In the genomic region with DNA sequence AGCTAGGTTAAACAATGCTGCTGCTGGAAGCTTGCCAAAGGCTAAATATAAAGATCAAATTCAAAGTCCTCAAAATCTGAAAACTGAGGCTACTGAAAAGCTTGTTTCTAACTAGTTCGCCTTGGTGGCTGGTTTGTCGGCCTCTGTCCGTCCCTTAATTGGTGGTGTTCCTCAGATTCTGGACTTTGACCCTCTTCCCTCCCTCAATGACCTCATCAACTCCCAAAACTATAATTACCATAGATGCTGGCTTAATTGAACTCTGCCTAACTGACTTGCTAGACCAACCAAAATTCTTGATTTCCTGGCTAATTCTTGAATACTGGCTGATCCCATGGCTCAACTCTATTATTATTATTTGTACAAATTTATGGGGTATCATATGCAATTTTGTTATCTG, we compare ENCODE assay signal across 27 cellular contexts. TPM values are rescaled to one million over a fixed set of nuclear protein-coding genes. Genes with fewer than 3 reads are reported as not detected.
DNase-seq lines count a peak whose midpoint lies in the region; ATAC-seq, FAIRE-seq and TF ChIP-seq lines count a peak whose summit lies in the region.
"Had no signal": no experiment of that assay in that cellular context is flagged by ENCODE, and none has a peak within 500 bp of the region (broad histone marks: within the 10 kb centered on the region; RNA-seq: fewer than 3 reads in every experiment).

No MANE protein-coding gene starts in this region.

- TF ChIP-seq CTCF in 22Rv1 (IDR thresholded peaks at IDR 0.05): no peak
- TF ChIP-seq CTCF in GM12878 (IDR thresholded peaks at IDR 0.05 in 2 of 3, conservative IDR thresholded peaks at IDR 0.05 in 1 of 3; ENCODE audit: control insufficient read depth in 2 of 3, extremely low read depth in 1 of 3, insufficient read depth in 1 of 3, low read depth in 3 of 3, low read length in 3 of 3): no peak
- TF ChIP-seq CTCF in kidney (IDR thresholded peaks at IDR 0.05; ENCODE audit: borderline replicate concordance, extremely low read depth, insufficient read depth): no peak

- intact Hi-C loops in GM12878 (cut with micrococcal nuclease; ENCODE audit: unreplicated experiment) (no loop called here), kidney (cut with DNase I) (no loop called here)

- DNase-seq in H54 (ENCODE audit: insufficient read length, low spot score) (no peak), GM12878 (ENCODE audit: low read depth, low spot score) (no peak), left lobe of liver (ENCODE audit: low spot score) (no peak), kidney (no peak)
- DNase-seq: activated CD4-positive, alpha-beta memory T cell treated with anti-CD3 and anti-CD28 coated beads, Interleukin-2, amount 10 ng/mL, durations not matched to agents 7 days and 5 days; activated CD4-positive, CD25-positive, alpha-beta regulatory T cell treated with anti-CD3 and anti-CD28 coated beads, Interleukin-2, amount 50 U/mL, for 72 hours; activated CD8-positive, alpha-beta memory T cell treated with anti-CD3 and anti-CD28 coated beads, Interleukin-2, amount 50 U/mL, for 4 hours; caudate nucleus; DMS153; esophagus squamous epithelium; heart right ventricle; HFFc6; lower lobe of right lung; natural killer cell; NCI-H1436; nucleus accumbens; Right ventricle myocardium superior; T-helper 17 cell had no signal

- H2AFZ ChIP-seq in GM12878 (ENCODE audit: control insufficient read depth, low read depth, low read length): no peak overlapping the region

- H3K4me3 ChIP-seq in GM12878 (no peak overlapping the region), kidney (ENCODE audit: low read length in 2 of 2) (no peak overlapping the region)
- H3K4me3 ChIP-seq: BLaER1, esophagus squamous epithelium, heart right ventricle, lower lobe of right lung had no signal

- POLR2A ChIA-PET in GM12878 (lab: Charles Lee): interaction anchor here (0.5 to 4.3 kb wide), 7 partner anchors 13 to 499 kb away, joined by 3 to 16 read pairs (median 6); no protein-coding TSS in a partner anchor

- BruUV-seq in GM12878 (replicated peaks; lab: Mats Ljungman, UMichigan): no TSS peak

- SMC1A ChIA-PET in GM12878 (lab: Charles Lee; ENCODE audit: uncharacterized antibody, unreplicated experiment): interaction anchor here (0.6 to 5.1 kb wide), 21 partner anchors 8 to 374 kb away, joined by 3 to 40 read pairs (median 8); a partner anchor contains a TSS

- H3K9ac ChIP-seq in GM12878 (ENCODE audit: control insufficient read depth, insufficient read depth, low read length) (no peak overlapping the region), kidney (ENCODE audit: low read length in 2 of 2) (no peak overlapping the region)
- H3K9ac ChIP-seq: BLaER1, KMS-11 had no signal

- H3K4me2 ChIP-seq in GM12878 (ENCODE audit: control insufficient read depth, insufficient read depth): no peak overlapping the region
- H3K4me2 ChIP-seq: BLaER1, KMS-11 had no signal

- H3K4me1 ChIP-seq in GM12878 (ENCODE audit: control insufficient read depth, insufficient read depth, low read length) (peaks cover 7% of the 10 kb centered on the region; the same call in 1 of the 2 replicates), kidney (ENCODE audit: control insufficient read depth in 1 of 2, insufficient read depth in 1 of 2, low read depth in 1 of 2, low read length in 2 of 2) (peaks cover 5 to 6% of the 10 kb centered on the region in 2 donors)

- no peak for TF ChIP-seq POLR2A in H54 (IDR thresholded peaks at IDR 0.05; ENCODE audit: low read depth, low read length)
- no peak for TF ChIP-seq POLR2A in GM12878 (IDR thresholded peaks at IDR 0.05; ENCODE audit: low read depth, low read length)

- no peaks in the 10 kb centered on the region for H4K20me1 ChIP-seq in GM12878 (ENCODE audit: control insufficient read depth, insufficient read depth)

- no peak for TF ChIP-seq RAD21 in GM12878 (IDR thresholded peaks at IDR 0.05; ENCODE audit: insufficient read depth, low read depth, low read length)

- H3K36me3 ChIP-seq in GM12878 (ENCODE audit: control insufficient read depth in 2 of 2, insufficient read depth in 2 of 2, low read length in 1 of 2) (no peaks in the 10 kb centered on the region), kidney (ENCODE audit: control insufficient read depth in 1 of 2, insufficient read depth in 2 of 2, low read length in 2 of 2) (no peaks in the 10 kb centered on the region)
- H3K36me3 ChIP-seq: esophagus squamous epithelium, heart right ventricle, lower lobe of right lung had no signal

- H3K79me2 ChIP-seq in GM12878 (ENCODE audit: control insufficient read depth, insufficient read depth, low read length): peaks cover 3% of the 10 kb centered on the region

- H3K27me3 ChIP-seq in GM12878 (replicated peaks in 1 of 2; ENCODE audit: control insufficient read depth in 2 of 2, insufficient read depth in 2 of 2, low read length in 1 of 2): no peaks in the 10 kb centered on the region
- H3K27me3 ChIP-seq: BLaER1, esophagus squamous epithelium, heart right ventricle had no signal

- TF ChIP-seq EP300 in GM12878 (IDR thresholded peaks at IDR 0.05; ENCODE audit: borderline replicate concordance in 1 of 2, control insufficient read depth in 1 of 2, low read depth in 2 of 2, low read length in 2 of 2): no peak

- in situ Hi-C loops in GM12878 (cut with MboI): no loop called here

- no peaks in the 10 kb centered on the region for H3K9me3 ChIP-seq in GM12878 (replicated peaks; ENCODE audit: control insufficient read depth, insufficient read depth, low read length)
- no peaks in the 10 kb centered on the region for H3K9me3 ChIP-seq in kidney (ENCODE audit: control insufficient read depth in 1 of 2, low read length in 2 of 2)
- H3K9me3 ChIP-seq: BLaER1, esophagus squamous epithelium, heart right ventricle, lower lobe of right lung had no signal

- ATAC-seq in GM12878 (no peak), left lobe of liver (peak; percentile 34), GM21515 (IDR thresholded peaks at IDR 0.05; ENCODE audit: unreplicated experiment) (no peak), HG03457 (IDR thresholded peaks at IDR 0.05; ENCODE audit: unreplicated experiment) (no peak), GM18498 (IDR thresholded peaks at IDR 0.05; ENCODE audit: unreplicated experiment) (no peak)
- ATAC-seq: lower lobe of right lung, natural killer cell, T-helper 17 cell had no signal

- RAD21 ChIA-PET in GM12878 (lab: Charles Lee; ENCODE audit: unreplicated experiment): interaction anchor here (1.0 to 2.6 kb wide), 8 partner anchors 13 to 221 kb away, joined by 4 to 11 read pairs (median 7); a partner anchor contains a TSS

- 100% methylated on average over 3 of the region's 3 CpGs for WGBS in GM12878 (ENCODE audit: insufficient coverage, insufficient replicate concordance, low lambda C conversion rate, missing lambda C conversion rate)

- peak overlapping the region; percentile 19; the same call in 1 of the 2 replicates for H3K27ac ChIP-seq in 22Rv1
- H3K27ac ChIP-seq in GM12878 (ENCODE audit: control insufficient read depth, insufficient read depth): no peak overlapping the region
- no peak overlapping the region for H3K27ac ChIP-seq in kidney (ENCODE audit: low read depth in 2 of 2, low read length in 2 of 2)
- H3K27ac ChIP-seq: BLaER1, esophagus squamous epithelium, heart right ventricle, KMS-11, lower lobe of right lung had no signal

- FAIRE-seq in H54 (lab: Jason Lieb, UNC): peak; percentile 82
- no peak for FAIRE-seq in GM12878 (lab: Jason Lieb, UNC)
- FAIRE-seq in kidney (lab: Jason Lieb, UNC): no peak
- FAIRE-seq: endometrium, frontal cortex, HTR-8/SVneo had no signal

- CTCF ChIA-PET in GM12878 (lab: Yijun Ruan, JAX): interaction anchor here (0.7 to 3.2 kb wide), 6 partner anchors 10 to 90 kb away, joined by 3 to 13 read pairs (median 4); a partner anchor contains a TSS

TF ChIP-seq in GM12878, 131 proteins besides CTCF, POLR2A, EP300 and RAD21:
- TF ChIP-seq, protein P1, sequence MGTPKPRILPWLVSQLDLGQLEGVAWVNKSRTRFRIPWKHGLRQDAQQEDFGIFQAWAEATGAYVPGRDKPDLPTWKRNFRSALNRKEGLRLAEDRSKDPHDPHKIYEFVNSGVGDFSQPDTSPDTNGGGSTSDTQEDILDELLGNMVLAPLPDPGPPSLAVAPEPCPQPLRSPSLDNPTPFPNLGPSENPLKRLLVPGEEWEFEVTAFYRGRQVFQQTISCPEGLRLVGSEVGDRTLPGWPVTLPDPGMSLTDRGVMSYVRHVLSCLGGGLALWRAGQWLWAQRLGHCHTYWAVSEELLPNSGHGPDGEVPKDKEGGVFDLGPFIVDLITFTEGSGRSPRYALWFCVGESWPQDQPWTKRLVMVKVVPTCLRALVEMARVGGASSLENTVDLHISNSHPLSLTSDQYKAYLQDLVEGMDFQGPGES (IDR thresholded peaks at IDR 0.05): no peak
- TF ChIP-seq MTA2 (IDR thresholded peaks at IDR 0.05; ENCODE audit: low read depth): peak; percentile 46; the same call in 1 of the 2 replicates
- no peak for TF ChIP-seq BHLHE40 (IDR thresholded peaks at IDR 0.05; ENCODE audit: borderline replicate concordance in 1 of 2, low read depth in 2 of 2, low read length in 1 of 2)
- TF ChIP-seq BRCA1 (IDR thresholded peaks at IDR 0.05; ENCODE audit: low read depth, low read length): no peak
- TF ChIP-seq ATF7 (IDR thresholded peaks at IDR 0.05; ENCODE audit: low read depth): peak; percentile 64

RNA-seq across cellular contexts. Expression of a gene that starts 15.6 kb away (rescaled TPM):
- 415 and 429 TPM in 2 replicates for total RNA-seq in GM12878 (2013; cell fraction: nucleolus; rRNA removed)
- 40.8 and 44.4 TPM in 2 replicates for total RNA-seq in GM12878 (2014; rRNA removed)
- total RNA-seq in GM12878 (2014; rRNA removed; fragmentation: Illumina TruSeq; extraction: Trizol): 56.7 and 61.5 TPM in 2 replicates
- 50.7 and 55.0 TPM in 2 replicates for total RNA-seq in GM12878 (2021)
- 10.5 TPM for polyA plus RNA-seq in GM12878 (2011; ENCODE audit: low read depth)
- polyA plus RNA-seq in GM12878 (2011; rRNA removed): 100 and 103 TPM in 2 replicates
- polyA plus RNA-seq in GM12878 (2011; cell fraction: cytosol; rRNA removed): 47.0 and 48.2 TPM in 2 replicates
- polyA plus RNA-seq in GM12878 (2011; cell fraction: nucleus; rRNA removed): 161 and 233 TPM in 2 replicates
- 13.4 and 14.7 TPM in 2 replicates for polyA plus RNA-seq in GM12878 (2012)
- polyA plus RNA-seq in GM12878 (2014; fragmentation: Illumina TruSeq; extraction: Trizol): 58.9 and 68.4 TPM in 2 replicates
- polyA plus RNA-seq in GM12878 (2014; fragmentation: Nextera tagmentation; extraction: Ambion mirVana): 10 to 100 TPM; 11.7 to 12.2 TPM
- polyA plus RNA-seq in GM12878 (2014; rRNA removed): 30.2 and 34.3 TPM in 2 replicates
- polyA plus RNA-seq in GM12878 (2016; fragmentation: Nextera tagmentation; extraction: Ambion mirVana): 10 to 100 TPM; 12.7 to 14.6 TPM
- 96.1 and 161 TPM in 2 replicates for polyA minus RNA-seq in GM12878 (2011; rRNA and poly(A)+ RNA removed)
- polyA minus RNA-seq in GM12878 (2011; cell fraction: cytosol; rRNA and poly(A)+ RNA removed): 36.5 and 64.2 TPM in 2 replicates
- 123 and 145 TPM in 2 replicates for polyA minus RNA-seq in GM12878 (2011; cell fraction: nucleus; rRNA and poly(A)+ RNA removed)
- total RNA-seq in left lobe of liver: 26.7 TPM
- total RNA-seq in kidney: 74.3 TPM
- polyA plus RNA-seq in kidney (ENCODE audit: insufficient read depth, low read depth, low replicate concordance): 12.7 TPM
